In genomic region chr4:27819261-27819660, GRCh38 we compare ENCODE assay signal across 15 cellular contexts.
A peak's percentile ranks its signal among the peaks of the same experiment; 100 is the strongest.
DNase-seq lines count a peak whose midpoint lies in the region; ATAC-seq and TF ChIP-seq lines count a peak whose summit lies in the region.
"Had no signal": no experiment of that assay in that cellular context is flagged by ENCODE, and none has a peak within 500 bp of the region (broad histone marks: within the 10 kb centered on the region; RNA-seq: fewer than 3 reads in every experiment).

No MANE protein-coding gene starts in this region.

- peak; percentile 3 for DNase-seq in LHCN-M2 (ENCODE audit: low read depth)
- DNase-seq in amniotic stem cell (lab: John Stamatoyannopoulos, UW) = peak; percentile 24
- peak; percentile 4 for DNase-seq in fibroblast of mammary gland (ENCODE audit: low read depth)
- DNase-seq in stromal cell of bone marrow (ENCODE audit: low read depth) = peak; percentile 11
- no peak for DNase-seq in activated naive CD4-positive, alpha-beta T cell treated with anti-CD3 and anti-CD28 coated beads, Interleukin-2, amount 50 U/mL, for 16 hours
- DNase-seq in posterior cingulate gyrus = no peak
- DNase-seq in NCI-H146 (lab: John Stamatoyannopoulos, UW) = no peak
- DNase-seq: Caco-2; CD8-positive, alpha-beta T cell; DMS53; HCEC 1CT; HFFc6 had no signal

- H3K4me3 ChIP-seq in fibroblast of mammary gland (ENCODE audit: control insufficient read depth, low read depth, low read length) = no peak overlapping the region
- H3K4me3 ChIP-seq: A549 had no signal

- intact Hi-C loops in posterior cingulate gyrus (cut with DNase I) = no loop called here

- ATAC-seq in GM18909 (IDR thresholded peaks at IDR 0.05; ENCODE audit: poor library complexity, unreplicated experiment) = no peak
- ATAC-seq: A549; CD8-positive, alpha-beta T cell; HepG2 had no signal

- TF ChIP-seq CTCF in fibroblast of mammary gland (conservative IDR thresholded peaks at IDR 0.05; ENCODE audit: control insufficient read depth, insufficient read depth, low read depth, low read length) = no peak

Comparison
In these comparisons a context has a peak if more than half of its experiments do, and no peak if none do; other contexts are left out.
1. DNase-seq: peak in LHCN-M2 (single experiment), amniotic stem cell (single experiment), fibroblast of mammary gland (single experiment) and stromal cell of bone marrow (single experiment); none in activated naive CD4-positive, alpha-beta T cell treated with anti-CD3 and anti-CD28 coated beads, Interleukin-2, amount 50 U/mL, for 16 hours (single experiment), posterior cingulate gyrus (0 of 10) and NCI-H146 (single experiment).